Comparison of ENCODE assay signal across 2 cellular contexts in the genomic region with DNA sequence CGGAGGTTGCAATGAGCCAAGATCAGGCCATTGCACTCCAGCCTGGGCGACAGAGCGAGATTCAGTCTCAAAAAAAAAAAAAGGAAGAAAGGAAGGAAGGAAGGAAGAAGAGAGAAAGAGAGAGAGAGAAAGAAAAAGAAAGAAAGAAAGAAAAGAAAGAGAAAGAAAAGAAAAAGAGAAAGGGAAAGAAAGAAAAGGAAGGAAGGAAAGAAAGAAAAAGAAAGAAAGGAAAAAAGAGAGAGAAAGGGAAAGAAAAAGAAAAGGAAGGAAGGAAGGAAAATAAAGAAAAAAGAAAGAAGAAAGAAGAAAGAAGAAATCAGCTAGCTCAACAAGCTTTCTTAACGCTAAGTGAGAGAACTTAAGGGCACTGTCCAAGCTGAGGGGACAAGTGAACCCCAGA.
TF ChIP-seq lines count a peak whose summit lies in the region.

No MANE protein-coding gene starts in this region.

TF ChIP-seq in HepG2, 621 proteins besides CTCF, POLR2A, EP300 and RAD21:
- no peak for TF ChIP-seq SALL1 (CRISPR knock-in tag; IDR thresholded peaks at IDR 0.05)
- TF ChIP-seq HOXA7 (CRISPR knock-in tag; IDR thresholded peaks at IDR 0.05) = no peak
- 0 out of 2 replicates have a peak, but pooled peaks have one; percentile 64 for TF ChIP-seq ARNT (IDR thresholded peaks at IDR 0.05)
- TF ChIP-seq IKZF1 (IDR thresholded peaks at IDR 0.05) = 0 out of 2 replicates have a peak, but pooled peaks have one; percentile 78
- no peak for TF ChIP-seq ZNF260 (CRISPR knock-in tag; IDR thresholded peaks at IDR 0.05; ENCODE audit: borderline replicate concordance, low read depth)
- TF ChIP-seq SOX6 (IDR thresholded peaks at IDR 0.05) = 0 out of 2 replicates have a peak, but pooled peaks have one; percentile 49
- TF ChIP-seq SOX6 (CRISPR knock-in tag; IDR thresholded peaks at IDR 0.05) = no peak

TF ChIP-seq in WTC11, 78 proteins besides CTCF, POLR2A, EP300 and RAD21:
- TF ChIP-seq, protein P1, sequence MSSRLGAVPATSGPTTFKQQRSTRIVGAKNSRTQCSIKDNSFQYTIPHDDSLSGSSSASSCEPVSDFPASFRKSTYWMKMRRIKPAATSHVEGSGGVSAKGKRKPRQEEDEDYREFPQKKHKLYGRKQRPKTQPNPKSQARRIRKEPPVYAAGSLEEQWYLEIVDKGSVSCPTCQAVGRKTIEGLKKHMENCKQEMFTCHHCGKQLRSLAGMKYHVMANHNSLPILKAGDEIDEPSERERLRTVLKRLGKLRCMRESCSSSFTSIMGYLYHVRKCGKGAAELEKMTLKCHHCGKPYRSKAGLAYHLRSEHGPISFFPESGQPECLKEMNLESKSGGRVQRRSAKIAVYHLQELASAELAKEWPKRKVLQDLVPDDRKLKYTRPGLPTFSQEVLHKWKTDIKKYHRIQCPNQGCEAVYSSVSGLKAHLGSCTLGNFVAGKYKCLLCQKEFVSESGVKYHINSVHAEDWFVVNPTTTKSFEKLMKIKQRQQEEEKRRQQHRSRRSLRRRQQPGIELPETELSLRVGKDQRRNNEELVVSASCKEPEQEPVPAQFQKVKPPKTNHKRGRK (CRISPR knock-in tag; IDR thresholded peaks at IDR 0.05; ENCODE audit: borderline replicate concordance) = peak; percentile 30; the same call in 1 of the 2 replicates
- no peak for TF ChIP-seq FOXJ3 (CRISPR knock-in tag; IDR thresholded peaks at IDR 0.05; ENCODE audit: borderline replicate concordance)
